In the genomic region with DNA sequence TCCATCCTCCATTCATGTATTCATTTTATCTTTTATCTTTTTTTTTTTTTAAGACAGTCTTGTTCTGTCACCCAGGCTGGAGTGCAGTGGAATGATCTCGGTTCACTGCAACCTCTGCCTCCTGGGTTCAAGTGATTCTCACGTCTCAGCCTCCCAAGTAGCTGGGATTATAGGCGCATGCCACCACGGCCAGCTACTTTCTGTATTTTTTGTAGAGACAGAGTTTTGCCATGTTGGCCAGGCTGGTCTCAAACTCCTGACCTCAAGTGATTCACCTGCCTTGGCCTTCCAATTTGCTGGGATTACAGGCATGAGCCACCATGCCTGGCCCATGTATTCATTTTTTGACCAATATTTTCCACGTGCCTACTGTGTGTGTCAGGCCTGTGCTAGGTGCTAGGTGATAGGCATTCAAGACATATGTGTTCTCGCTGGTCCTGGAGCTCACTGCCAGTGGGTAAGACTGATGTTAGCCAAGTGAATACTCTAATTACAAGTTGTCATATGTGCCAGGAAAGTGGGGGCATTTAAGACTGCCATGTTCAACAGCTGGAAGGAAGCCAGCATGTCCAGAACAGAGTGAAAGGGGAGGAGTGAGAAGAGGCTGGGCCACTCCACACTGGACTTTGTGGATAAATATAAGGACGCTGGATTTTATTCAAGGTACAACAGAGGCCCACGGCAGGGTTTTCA, we compare ENCODE assay signal across 15 cellular contexts. TPM values are rescaled to one million over a fixed set of nuclear protein-coding genes. Genes with fewer than 3 reads are reported as not detected.
A peak's percentile ranks its signal among the peaks of the same experiment; 100 is the strongest.
DNase-seq lines count a peak whose midpoint lies in the region; ATAC-seq and TF ChIP-seq lines count a peak whose summit lies in the region.
"Had no signal": no experiment of that assay in that cellular context is flagged by ENCODE, and none has a peak within 500 bp of the region (broad histone marks: within the 10 kb centered on the region; RNA-seq: fewer than 3 reads in every experiment).

No MANE protein-coding gene starts in this region.

- H3K4me1 ChIP-seq in HEK293 (ENCODE audit: control insufficient read depth, insufficient read depth, low read length) (no peaks in the 10 kb centered on the region), gastrocnemius medialis (peaks cover 32% of the 10 kb centered on the region in 2 donors)

- no peaks in the 10 kb centered on the region for H3K9me3 Mint-ChIP-seq in brain
- H3K9me3 Mint-ChIP-seq: HFFc6 had no signal

- peaks cover 73% of the 10 kb centered on the region for H3K4me1 Mint-ChIP-seq in brain

- H3K27me3 ChIP-seq in gastrocnemius medialis = no peaks in the 10 kb centered on the region

- CTCF ChIA-PET in HEK293 (lab: Yijun Ruan, JAX) = interaction anchor here (1.1 to 1.2 kb wide), 2 partner anchors 12 to 247 kb away, joined by 3 read pairs; no protein-coding TSS in a partner anchor

- peak; percentile 53 to 70 for ATAC-seq in gastrocnemius medialis
- ATAC-seq in GM19455 (IDR thresholded peaks at IDR 0.05; ENCODE audit: unreplicated experiment) = no peak

- TF ChIP-seq CTCF in HEK293 (tag by site-specific recombination; IDR thresholded peaks at IDR 0.05) (no peak), brain (conservative IDR thresholded peaks at IDR 0.05) (no peak), gastrocnemius medialis (IDR thresholded peaks at IDR 0.05 in 4 of 5, conservative IDR thresholded peaks at IDR 0.05 in 1 of 5) (no peak)

- H3K36me3 Mint-ChIP-seq in brain = no peaks in the 10 kb centered on the region

- no peaks in the 10 kb centered on the region for H3K9me3 ChIP-seq in HEK293 (ENCODE audit: control insufficient read depth, insufficient read depth, low read depth, low read length)
- no peaks in the 10 kb centered on the region for H3K9me3 ChIP-seq in gastrocnemius medialis

- H3K27ac ChIP-seq in HEK293 (ENCODE audit: extremely low read depth, low read depth, low read length) = no peak overlapping the region
- peak overlapping the region in 3 of 4 donors; percentile 47 to 56 (median 54) for H3K27ac ChIP-seq in gastrocnemius medialis

- H3K4me3 ChIP-seq in HEK293 (ENCODE audit: low read depth, low read length) (no peak overlapping the region), gastrocnemius medialis (no peak overlapping the region)

- in situ Hi-C loops in gastrocnemius medialis (cut with MboI; ENCODE audit: low sequenced_read_pairs in 4 of 4) = no loop called here

- H3K27me3 Mint-ChIP-seq in brain = peaks cover 10% of the 10 kb centered on the region

- DNase-seq in DMS 273 (lab: John Stamatoyannopoulos, UW; ENCODE audit: unreplicated experiment) (peak; percentile 76), gastrocnemius medialis (peak; percentile 39 to 55), COLO668 (lab: John Stamatoyannopoulos, UW; ENCODE audit: unreplicated experiment) (no peak)
- DNase-seq in stimulated activated naive CD4-positive, alpha-beta T cell (lab: John Stamatoyannopoulos, UW) = no peak
- DNase-seq: DMS79 treated with DMSO at 0.1 percent for 48 hours, GOT3, HFFc6, MM.1S, NCI-H1092 treated with DMSO at 0.1 percent for 48 hours, NCI-H1694, NCI-H510A treated with DMSO at 0.1 percent for 48 hours, SHP77 treated with DMSO at 0.1 percent for 48 hours had no signal

- intact Hi-C loops in gastrocnemius medialis (cut with DNase I; ENCODE audit: low total_unique reads) = no loop called here

- POLR2A ChIA-PET in HEK293 (lab: Yijun Ruan, JAX) = interaction anchor here (1.0 kb wide), 1 partner anchor 9 kb away, joined by 4 read pairs; no protein-coding TSS in a partner anchor

- H3K4me3 Mint-ChIP-seq in brain = peak overlapping the region in 2 of 5 experiments; percentile 26 to 31
- H3K4me3 Mint-ChIP-seq: HFFc6 had no signal

- no peak for TF ChIP-seq POLR2A in gastrocnemius medialis (IDR thresholded peaks at IDR 0.05)

- peaks cover 0 to 12% of the 10 kb centered on the region in 2 experiments; a peak in 1 of 3 replicates for H3K36me3 ChIP-seq in HEK293 (ENCODE audit: control insufficient read depth in 2 of 2, insufficient read depth in 1 of 2, low read length in 2 of 2)
- H3K36me3 ChIP-seq in gastrocnemius medialis = peaks cover 0 to 2% of the 10 kb centered on the region in 2 donors

- H3K27ac Mint-ChIP-seq in brain = peak overlapping the region; percentile 40 to 93 (median 84)
- H3K27ac Mint-ChIP-seq: HFFc6 had no signal

TF ChIP-seq in HEK293, 187 proteins besides CTCF, POLR2A, EP300 and RAD21:
- TF ChIP-seq, protein P1, sequence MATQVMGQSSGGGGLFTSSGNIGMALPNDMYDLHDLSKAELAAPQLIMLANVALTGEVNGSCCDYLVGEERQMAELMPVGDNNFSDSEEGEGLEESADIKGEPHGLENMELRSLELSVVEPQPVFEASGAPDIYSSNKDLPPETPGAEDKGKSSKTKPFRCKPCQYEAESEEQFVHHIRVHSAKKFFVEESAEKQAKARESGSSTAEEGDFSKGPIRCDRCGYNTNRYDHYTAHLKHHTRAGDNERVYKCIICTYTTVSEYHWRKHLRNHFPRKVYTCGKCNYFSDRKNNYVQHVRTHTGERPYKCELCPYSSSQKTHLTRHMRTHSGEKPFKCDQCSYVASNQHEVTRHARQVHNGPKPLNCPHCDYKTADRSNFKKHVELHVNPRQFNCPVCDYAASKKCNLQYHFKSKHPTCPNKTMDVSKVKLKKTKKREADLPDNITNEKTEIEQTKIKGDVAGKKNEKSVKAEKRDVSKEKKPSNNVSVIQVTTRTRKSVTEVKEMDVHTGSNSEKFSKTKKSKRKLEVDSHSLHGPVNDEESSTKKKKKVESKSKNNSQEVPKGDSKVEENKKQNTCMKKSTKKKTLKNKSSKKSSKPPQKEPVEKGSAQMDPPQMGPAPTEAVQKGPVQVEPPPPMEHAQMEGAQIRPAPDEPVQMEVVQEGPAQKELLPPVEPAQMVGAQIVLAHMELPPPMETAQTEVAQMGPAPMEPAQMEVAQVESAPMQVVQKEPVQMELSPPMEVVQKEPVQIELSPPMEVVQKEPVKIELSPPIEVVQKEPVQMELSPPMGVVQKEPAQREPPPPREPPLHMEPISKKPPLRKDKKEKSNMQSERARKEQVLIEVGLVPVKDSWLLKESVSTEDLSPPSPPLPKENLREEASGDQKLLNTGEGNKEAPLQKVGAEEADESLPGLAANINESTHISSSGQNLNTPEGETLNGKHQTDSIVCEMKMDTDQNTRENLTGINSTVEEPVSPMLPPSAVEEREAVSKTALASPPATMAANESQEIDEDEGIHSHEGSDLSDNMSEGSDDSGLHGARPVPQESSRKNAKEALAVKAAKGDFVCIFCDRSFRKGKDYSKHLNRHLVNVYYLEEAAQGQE (tag by site-specific recombination; IDR thresholded peaks at IDR 0.05) = peak; percentile 51; the same call in 1 of the 2 replicates
- TF ChIP-seq ZNF366 (tag by site-specific recombination; conservative IDR thresholded peaks at IDR 0.05) (peak; percentile 35; the same call in 1 of the 2 replicates), ZNF548 (tag by site-specific recombination; IDR thresholded peaks at IDR 0.05) (no peak)
TF ChIP-seq in HEK293: peak in this region for 2.

RNA-seq across cellular contexts. Expression of a gene that starts 5.3 kb away (rescaled TPM):
- polyA plus RNA-seq in brain (ENCODE audit: insufficient read depth, low read depth, low replicate concordance) = 109 TPM
- 10 to 100 TPM in 1 of 4 donors, 1 to 10 TPM in 3; 5.8 to 12.5 (median 7.9) TPM for total RNA-seq in gastrocnemius medialis

RNA-seq across cellular contexts. Expression of a gene that starts 30.3 kb away (rescaled TPM):
- polyA plus RNA-seq in brain (ENCODE audit: insufficient read depth, low read depth, low replicate concordance) = 402 TPM
- 100 to 1,000 TPM in 1 of 4 donors, 10 to 100 TPM in 3; 97.6 to 116 (median 98.7) TPM for total RNA-seq in gastrocnemius medialis

RNA-seq across cellular contexts. Expression of a gene that starts 38.9 kb away (rescaled TPM):
- polyA plus RNA-seq in brain (ENCODE audit: insufficient read depth, low read depth, low replicate concordance) = 77.5 TPM
- 1 to 10 TPM in 1 of 4 donors, under 1 TPM in 2, not detected in 1; 0.19 to 2.3 (median 0.84) TPM for total RNA-seq in gastrocnemius medialis

Comparison
In these comparisons a context has a peak if more than half of its experiments do, and no peak if none do; other contexts are left out.
1. DNase-seq: peak in DMS 273 (single experiment) and gastrocnemius medialis (2 of 2); none in stimulated activated naive CD4-positive, alpha-beta T cell (0 of 6) and COLO668 (single experiment).